In the genomic region with DNA sequence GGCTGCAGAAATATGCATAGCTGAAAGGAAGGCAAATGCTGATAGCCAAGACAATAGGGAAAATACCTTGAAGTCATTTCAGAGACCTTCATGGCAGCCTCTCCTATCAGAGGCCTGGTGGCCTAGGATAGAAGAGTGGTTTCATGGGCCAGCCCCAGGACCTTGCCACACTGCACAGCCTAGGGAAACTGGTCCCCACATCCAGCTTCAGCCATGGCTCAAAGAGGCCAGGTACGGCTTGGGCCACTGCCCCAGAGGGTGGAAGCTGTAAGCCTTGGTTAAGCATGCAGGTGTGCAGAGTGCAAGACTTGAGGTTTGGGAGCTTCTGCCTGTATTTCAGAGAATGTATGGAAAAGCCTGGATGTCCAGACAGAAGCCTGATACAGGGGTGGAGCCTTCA, we compare ENCODE assay signal across 32 cellular contexts.
"Had no signal": no experiment of that assay in that cellular context is flagged by ENCODE, and none has a peak within 500 bp of the region (broad histone marks: within the 10 kb centered on the region; RNA-seq: fewer than 3 reads in every experiment).

No MANE protein-coding gene starts in this region.

- H3K27ac Mint-ChIP-seq: activated B cell treated with CpG ODN at 0.5 μM for 24 hours; activated CD8-positive, alpha-beta T cell treated with anti-CD3 and anti-CD28 coated beads for 36 hours; activated naive CD8-positive, alpha-beta T cell; activated T-helper 17 cell treated with anti-CD3 and anti-CD28 coated beads, Interleukin-2, amount 50 U/mL, for 72 hours; T-cell; T-helper 1 cell treated with Interleukin-12 subunit alpha and Interleukin-12 subunit beta and Interleukin-4 antibody, amounts not matched to agents 30 μg/mL and 1 μg/mL, for 36 hours had no signal

- FAIRE-seq: endometrium, endothelial cell of umbilical vein, frontal cortex had no signal

- H3K4me3 ChIP-seq: body of pancreas, colonic mucosa, esophagus squamous epithelium had no signal

- H3K27ac ChIP-seq: body of pancreas, colonic mucosa, epithelial cell of prostate, esophagus squamous epithelium, WERI-Rb-1 had no signal

- H3K9me3 ChIP-seq: body of pancreas, colonic mucosa, esophagus squamous epithelium had no signal

- H3K4me3 Mint-ChIP-seq: activated B cell treated with CpG ODN at 0.5 μM for 24 hours; activated CD8-positive, alpha-beta T cell treated with anti-CD3 and anti-CD28 coated beads for 36 hours; activated naive CD8-positive, alpha-beta T cell; activated T-cell treated with anti-CD3 and anti-CD28 coated beads, Interleukin-2, amount 50 U/mL, for 4 hours; activated T-helper 17 cell treated with anti-CD3 and anti-CD28 coated beads, Interleukin-2, amount 50 U/mL, for 72 hours; T-cell; T-helper 1 cell treated with Interleukin-12 subunit alpha and Interleukin-12 subunit beta and Interleukin-4 antibody, amounts not matched to agents 30 μg/mL and 1 μg/mL, for 36 hours had no signal

- H3K4me1 ChIP-seq: body of pancreas, colonic mucosa had no signal

- H3K27me3 ChIP-seq: body of pancreas, colonic mucosa, esophagus squamous epithelium had no signal

- H3K27me3 Mint-ChIP-seq: activated B cell treated with CpG ODN at 0.5 μM for 24 hours; activated CD8-positive, alpha-beta T cell treated with anti-CD3 and anti-CD28 coated beads for 36 hours; activated T-helper 17 cell treated with anti-CD3 and anti-CD28 coated beads, Interleukin-2, amount 50 U/mL, for 72 hours had no signal

- ATAC-seq: activated CD4-positive, CD25-positive, alpha-beta regulatory T cell treated with anti-CD3 and anti-CD28 coated beads, Interleukin-2, amount 50 U/mL, for 24 hours; activated CD8-positive, alpha-beta T cell treated with anti-CD3 and anti-CD28 coated beads for 36 hours; activated T-cell treated with anti-CD3 and anti-CD28 coated beads, Interleukin-2, amount 50 U/mL, for 4 hours; activated T-helper 17 cell treated with anti-CD3 and anti-CD28 coated beads, Interleukin-2, amount 50 U/mL, for 72 hours; body of pancreas; T-cell had no signal

- H3K36me3 ChIP-seq: colonic mucosa, esophagus squamous epithelium, WERI-Rb-1 had no signal

- H3K36me3 Mint-ChIP-seq: activated naive CD8-positive, alpha-beta T cell; T-cell had no signal

- DNase-seq: activated B cell treated with CpG ODN at 0.5 μM for 24 hours; activated CD4-positive, alpha-beta T cell treated with anti-CD3 and anti-CD28 coated beads for 48 hours; activated CD4-positive, alpha-beta T cell treated with anti-CD3 and anti-CD28 coated beads, Interleukin-2, amount 50 U/mL, for 1 hour; activated CD4-positive, alpha-beta T cell treated with anti-CD3 and anti-CD28 coated beads, Interleukin-2, amount 50 U/mL, for 48 hours; activated CD8-positive, alpha-beta memory T cell treated with anti-CD3 and anti-CD28 coated beads for 24 hours; activated CD8-positive, alpha-beta T cell treated with anti-CD3 and anti-CD28 coated beads for 36 hours; activated effector memory CD4-positive, alpha-beta T cell treated with Interleukin-2 at 50 U/mL for 16 hours; activated gamma-delta T cell treated with Interleukin-2 at 50 U/mL for 16 hours; activated naive CD4-positive, alpha-beta T cell treated with anti-CD3 and anti-CD28 coated beads, Interleukin-2, amount 50 U/mL, for 16 hours; activated naive CD4-positive, alpha-beta T cell treated with Interleukin-2 at 50 U/mL for 16 hours; activated T-cell treated with anti-CD3 and anti-CD28 coated beads, Interleukin-2, amount 50 U/mL, for 4 hours; amniotic stem cell; aorta; body of pancreas; caudate nucleus; colonic mucosa; effector CD8-positive, alpha-beta T cell; esophagus squamous epithelium; foreskin fibroblast; glutamatergic neuron; SW 1271; T-cell; T1000; WERI-Rb-1 had no signal

- H3K9me3 Mint-ChIP-seq: activated B cell treated with CpG ODN at 0.5 μM for 24 hours; activated CD8-positive, alpha-beta T cell treated with anti-CD3 and anti-CD28 coated beads for 36 hours; activated T-cell treated with anti-CD3 and anti-CD28 coated beads, Interleukin-2, amount 50 U/mL, for 4 hours; activated T-helper 17 cell treated with anti-CD3 and anti-CD28 coated beads, Interleukin-2, amount 50 U/mL, for 72 hours; T-cell; T-helper 1 cell treated with Interleukin-12 subunit alpha and Interleukin-12 subunit beta and Interleukin-4 antibody, amounts not matched to agents 30 μg/mL and 1 μg/mL, for 36 hours had no signal

- H3K4me1 Mint-ChIP-seq: activated B cell treated with CpG ODN at 0.5 μM for 24 hours; activated T-helper 17 cell treated with anti-CD3 and anti-CD28 coated beads, Interleukin-2, amount 50 U/mL, for 72 hours; T-cell had no signal
